ENCODE assay signal across 19 cellular contexts in genomic region chr17:55163408-55163807, GRCh38.
"Had no signal": no experiment of that assay in that cellular context is flagged by ENCODE, and none has a peak within 500 bp of the region (broad histone marks: within the 10 kb centered on the region; RNA-seq: fewer than 3 reads in every experiment).

No MANE protein-coding gene starts in this region.

- H3K27ac ChIP-seq: heart left ventricle, ovary, psoas muscle, right atrium auricular region, tibial artery, VCaP had no signal

- H3K4me1 ChIP-seq: heart left ventricle, psoas muscle, right atrium auricular region, tibial artery had no signal

- DNase-seq: activated CD4-positive, alpha-beta T cell treated with anti-CD3 and anti-CD28 coated beads, Interleukin-2, amount 10 ng/mL, durations not matched to agents 24 days and 14 days; activated CD8-positive, alpha-beta T cell treated with anti-CD3 and anti-CD28 coated beads, Interleukin-2, amount 10 ng/mL, durations not matched to agents 7 days and 5 days; activated gamma-delta T cell; activated naive CD4-positive, alpha-beta T cell treated with anti-CD3 and anti-CD28 coated beads, Interleukin-2, amount 50 U/mL, for 16 hours; activated naive CD8-positive, alpha-beta T cell treated with anti-CD3 and anti-CD28 coated beads, Interleukin-2, amount 50 U/mL, for 24 hours; cortex of kidney; heart left ventricle; left ventricle myocardium superior; mammary epithelial cell; naive thymus-derived CD8-positive, alpha-beta T cell; ovary; psoas muscle; stimulated activated CD4-positive, alpha-beta T cell treated with anti-CD3 and anti-CD28 coated beads, Interleukin-12 subunit alpha, Interleukin-12 subunit beta, amount 100 ng/mL, for 4 hours; stimulated activated CD4-positive, alpha-beta T cell treated with anti-CD3 and anti-CD28 coated beads, Interleukin-4, amount 100 ng/mL, for 4 hours; substantia nigra; tibial artery had no signal

- H3K4me3 ChIP-seq: heart left ventricle, ovary, psoas muscle, right atrium auricular region, tibial artery had no signal

- H3K27me3 ChIP-seq: heart left ventricle, ovary, right atrium auricular region, tibial artery had no signal

- H3K9me3 ChIP-seq: heart left ventricle, ovary, psoas muscle, right atrium auricular region, tibial artery had no signal

- H3K36me3 ChIP-seq: ovary, right atrium auricular region had no signal

- ATAC-seq: activated CD4-positive, CD25-positive, alpha-beta regulatory T cell treated with anti-CD3 and anti-CD28 coated beads, Interleukin-2, amount 50 U/mL, for 24 hours; activated CD8-positive, alpha-beta T cell treated with anti-CD3 and anti-CD28 coated beads, Interleukin-2, amount 10 ng/mL, durations not matched to agents 7 days and 5 days; activated naive CD8-positive, alpha-beta T cell treated with anti-CD3 and anti-CD28 coated beads, Interleukin-2, amount 50 U/mL, for 24 hours; heart left ventricle; left ventricle myocardium superior; naive thymus-derived CD8-positive, alpha-beta T cell; psoas muscle had no signal
